ENCODE assay signal across 1 cellular context in the genomic region with DNA sequence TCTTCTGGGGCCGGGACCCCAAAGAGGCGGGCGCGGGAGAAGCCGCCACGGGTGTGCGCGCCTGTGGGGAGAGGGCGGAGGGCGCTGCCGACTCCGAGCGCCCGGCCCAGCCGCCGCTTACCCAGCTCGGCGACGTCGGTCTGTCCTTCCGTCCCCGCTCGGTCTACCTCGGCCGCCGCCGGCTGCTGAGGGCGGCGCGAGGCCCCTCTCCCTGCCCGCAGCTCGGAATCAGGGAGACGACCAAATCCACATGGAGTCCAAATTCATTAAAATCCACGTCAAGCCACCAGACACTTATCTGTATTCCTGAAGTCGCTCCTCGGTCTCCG.
TF ChIP-seq lines count a peak whose summit lies in the region.

No MANE protein-coding gene starts in this region.

TF ChIP-seq in A549, 52 proteins besides CTCF, POLR2A, EP300 and RAD21 (continued from another document):
- TF ChIP-seq, protein P1, sequence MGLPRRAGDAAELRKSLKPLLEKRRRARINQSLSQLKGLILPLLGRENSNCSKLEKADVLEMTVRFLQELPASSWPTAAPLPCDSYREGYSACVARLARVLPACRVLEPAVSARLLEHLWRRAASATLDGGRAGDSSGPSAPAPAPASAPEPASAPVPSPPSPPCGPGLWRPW (IDR thresholded peaks at IDR 0.05) = no peak
- TF ChIP-seq ESRRA (IDR thresholded peaks at IDR 0.05; ENCODE audit: borderline replicate concordance, low read length) = no peak
